8 cellular contexts compared by ENCODE assay signal in the genomic region with DNA sequence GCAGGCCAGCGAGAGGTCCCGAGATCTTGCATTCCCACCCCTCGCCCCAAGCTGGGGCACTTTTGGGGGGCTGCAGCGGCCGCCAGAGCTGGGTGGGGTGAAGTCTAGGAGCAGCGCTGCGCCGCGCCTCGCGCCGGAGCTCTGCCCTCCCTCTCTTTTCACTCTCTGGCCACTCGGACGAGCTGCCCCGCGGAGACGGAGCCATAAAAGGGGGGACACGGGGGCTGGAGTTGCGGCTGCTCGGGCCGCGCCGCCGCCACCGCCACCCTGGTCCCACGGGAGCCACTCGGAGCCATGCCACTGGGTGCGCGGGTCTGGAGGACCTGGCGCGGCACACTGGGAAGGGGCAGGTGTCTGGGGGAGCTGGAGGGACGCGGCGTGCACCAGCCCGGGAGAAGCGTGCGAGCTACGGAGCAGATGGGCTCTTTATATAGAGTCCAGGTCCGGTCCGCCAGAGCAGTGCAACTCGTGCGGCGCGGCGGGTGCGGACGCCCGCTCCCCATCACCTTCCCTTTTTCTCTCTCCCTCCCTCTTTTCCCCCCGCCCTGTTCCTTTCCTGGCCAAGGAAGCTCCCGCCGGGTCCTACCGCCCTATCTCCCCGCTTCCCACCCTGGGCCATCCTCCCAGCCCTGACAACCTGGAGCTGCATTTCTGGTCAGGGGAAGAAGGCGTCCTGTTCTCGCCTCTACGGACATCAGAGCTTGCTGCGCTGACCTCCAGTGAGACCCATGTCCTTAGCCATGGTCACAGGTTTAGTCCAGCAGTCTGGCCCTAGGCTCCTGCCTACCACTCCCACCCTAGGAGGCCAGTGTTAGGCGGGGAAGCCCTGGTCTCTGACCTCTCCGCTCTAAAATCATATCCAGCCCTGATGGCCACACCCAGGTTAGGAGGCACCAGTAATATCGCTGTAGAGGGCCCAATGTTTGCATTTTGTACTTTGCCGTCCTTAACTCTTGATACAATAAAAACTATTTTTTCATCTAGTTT. TPM values are rescaled to one million over a fixed set of nuclear protein-coding genes. Genes with fewer than 3 reads are reported as not detected.
DNase-seq lines count a peak whose midpoint lies in the region; ATAC-seq and TF ChIP-seq lines count a peak whose summit lies in the region.

No MANE protein-coding gene starts in this region.

- DNase-seq in GM03348 (ENCODE audit: low spot score) (peak; percentile 11), adipocyte (ENCODE audit: low read depth) (peak; percentile 43), sigmoid colon (peak; percentile 50), NCI-H1092 (lab: John Stamatoyannopoulos, UW) (no peak), NCI-H510A (lab: John Stamatoyannopoulos, UW) (no peak)
- DNase-seq in stimulated activated CD4-positive, alpha-beta T cell treated with anti-CD3 and anti-CD28 coated beads, Interleukin-12 subunit alpha, Interleukin-12 subunit beta, amount 100 ng/mL, for 4 hours = no peak

- H3K9ac ChIP-seq in adipocyte (ENCODE audit: low read length) = no peak overlapping the region

- H3K4me1 ChIP-seq in adipocyte (ENCODE audit: control insufficient read depth, insufficient read depth, low read length) (peaks cover 5% of the 10 kb centered on the region), sigmoid colon (peaks cover 0 to 32% (median 26%) of the 10 kb centered on the region in 4 donors)

- peak overlapping the region; percentile 13 for H3K4me3 ChIP-seq in adipocyte (ENCODE audit: low read length)
- peak overlapping the region; percentile 78 for H3K4me3 ChIP-seq in iPS-11a (ENCODE audit: low read depth, low read length)
- H3K4me3 ChIP-seq in sigmoid colon = peak overlapping the region in 3 of 4 donors; percentile 26 to 36 (median 34)

- peaks cover 39% of the 10 kb centered on the region for H3K27me3 ChIP-seq in adipocyte (replicated peaks; ENCODE audit: control insufficient read depth, insufficient read depth, low read length)
- H3K27me3 ChIP-seq in sigmoid colon = peaks cover 12 to 63% (median 29%) of the 10 kb centered on the region in 3 donors

- TF ChIP-seq POLR2A in sigmoid colon (IDR thresholded peaks at IDR 0.05) = no peak

- intact Hi-C loops in sigmoid colon (cut with DNase I) = no loop called here

- H3K9me3 ChIP-seq in adipocyte (ENCODE audit: control insufficient read depth, low read length) = no peaks in the 10 kb centered on the region
- H3K9me3 ChIP-seq in sigmoid colon = peaks cover 0 to 3% (median 0%) of the 10 kb centered on the region in 4 donors

- TF ChIP-seq CTCF in sigmoid colon (IDR thresholded peaks at IDR 0.05) = no peak

- 3 to 4% methylated on average over 61 of the region's 61 CpGs for WGBS in sigmoid colon, 2 donors

- ATAC-seq in GM18870 (IDR thresholded peaks at IDR 0.05; ENCODE audit: unreplicated experiment) = no peak

- no peaks in the 10 kb centered on the region for H3K36me3 ChIP-seq in adipocyte (ENCODE audit: control insufficient read depth, insufficient read depth, low read length, severe bottlenecking)
- no peaks in the 10 kb centered on the region for H3K36me3 ChIP-seq in sigmoid colon

- H3K27ac ChIP-seq in sigmoid colon = peak overlapping the region in 1 of 4 donors; percentile 76

- TF ChIP-seq EP300 in sigmoid colon (IDR thresholded peaks at IDR 0.05) = no peak

RNA-seq across cellular contexts. Expression of a gene that starts 0.9 kb away (rescaled TPM):
- under 1 TPM in 1 of 4 donors, not detected in 3; 0.68 TPM for total RNA-seq in sigmoid colon
- polyA plus RNA-seq in sigmoid colon = under 1 TPM in 1 of 3 donors, not detected in 2; 0.04 TPM

Comparison
In these comparisons a context has a peak if more than half of its experiments do, and no peak if none do; other contexts are left out.
1. DNase-seq: peak in GM03348 (single experiment), adipocyte (single experiment) and sigmoid colon (single experiment); none in NCI-H1092 (single experiment), NCI-H510A (single experiment) and stimulated activated CD4-positive, alpha-beta T cell treated with anti-CD3 and anti-CD28 coated beads, Interleukin-12 subunit alpha, Interleukin-12 subunit beta, amount 100 ng/mL, for 4 hours (single experiment).
2. H3K4me3 ChIP-seq: peak in every context shown above with its lines; median percentile 78 in iPS-11a; 34 in sigmoid colon; 13 in adipocyte.